In the genomic region with DNA sequence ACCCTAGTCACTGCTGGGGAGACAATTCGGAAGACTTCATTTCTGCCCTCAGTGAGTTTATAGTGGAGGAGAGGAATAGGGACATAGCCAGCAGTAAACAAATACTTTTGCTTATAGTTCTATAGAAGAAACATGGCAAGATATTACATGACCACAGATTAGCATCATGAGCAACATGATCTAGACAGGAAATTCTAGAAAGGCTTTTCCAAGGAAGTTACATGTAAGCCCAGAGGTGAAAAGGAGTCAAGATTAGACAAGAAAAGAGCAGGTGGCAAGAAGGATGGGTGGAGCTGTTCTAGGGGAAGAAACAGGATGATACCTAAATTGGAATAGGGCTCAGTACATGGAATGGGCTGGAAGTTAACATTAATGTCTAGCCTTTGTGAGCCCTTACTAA, we compare ENCODE assay signal across 20 cellular contexts.
DNase-seq lines count a peak whose midpoint lies in the region; ATAC-seq, FAIRE-seq and TF ChIP-seq lines count a peak whose summit lies in the region.
"Had no signal": no experiment of that assay in that cellular context is flagged by ENCODE, and none has a peak within 500 bp of the region (broad histone marks: within the 10 kb centered on the region; RNA-seq: fewer than 3 reads in every experiment).

No MANE protein-coding gene starts in this region.

- H2AFZ ChIP-seq in IMR-90 (replicated peaks; ENCODE audit: low read length, poor library complexity) (no peak overlapping the region), smooth muscle cell (ENCODE audit: low read depth) (no peak overlapping the region)

- CTCF ChIA-PET in IMR-90 (lab: Yijun Ruan, JAX): no interaction called here

- TF ChIP-seq CTCF in IMR-90 (conservative IDR thresholded peaks at IDR 0.05; ENCODE audit: low read depth, low read length): no peak
- TF ChIP-seq CTCF in bronchial epithelial cell (IDR thresholded peaks at IDR 0.05; ENCODE audit: insufficient read depth, low read length, severe bottlenecking): no peak
- TF ChIP-seq CTCF in fibroblast of villous mesenchyme (IDR thresholded peaks at IDR 0.05; ENCODE audit: insufficient read depth, low read depth, low read length): no peak
- no peak for TF ChIP-seq CTCF in smooth muscle cell (IDR thresholded peaks at IDR 0.05; ENCODE audit: borderline replicate concordance, insufficient read depth, poor library complexity, severe bottlenecking)

- peaks cover 8% of the 10 kb centered on the region for H3K9me1 ChIP-seq in IMR-90 (ENCODE audit: insufficient read depth, low read length)

- TF ChIP-seq POLR2A in IMR-90 (IDR thresholded peaks at IDR 0.05; ENCODE audit: low read depth, low read length): no peak

- no CpG with 5 or more reads among the region's 1 CpG for WGBS in IMR-90 (ENCODE audit: extremely low coverage in 2 of 2, insufficient read length in 1 of 2), 2 experiments
- WGBS in smooth muscle cell (ENCODE audit: low lambda C conversion rate): 100% methylated on average over 1 of the region's 1 CpG

- in situ Hi-C loops in IMR-90 (cut with MboI; ENCODE audit: low sequenced_read_pairs): no loop called here

- H2AK9ac ChIP-seq in IMR-90 (replicated peaks; ENCODE audit: low read depth, low read length, poor library complexity): no peak overlapping the region

- intact Hi-C loops in IMR-90 (cut with micrococcal nuclease): loop anchor here (1.0 kb wide), 1 partner anchor 85 kb away; no protein-coding TSS in a partner anchor

- 0 out of 4 replicates have a peak overlapping the region, but pooled peaks of 1 of the 2 experiments have one; percentile 6 for H4K8ac ChIP-seq in IMR-90 (ENCODE audit: low read depth in 2 of 2, low read length in 2 of 2)

- DNase-seq in IMR-90 (no peak), bronchial epithelial cell (ENCODE audit: low read depth) (peak; percentile 66), fibroblast of villous mesenchyme (ENCODE audit: low read depth) (peak; percentile 13), smooth muscle cell (lab: John Stamatoyannopoulos, UW; ENCODE audit: unreplicated experiment) (no peak), epidermal melanocyte (ENCODE audit: insufficient read length, low spot score) (no peak), midbrain (lab: John Stamatoyannopoulos, UW) (no peak)
- no peak for DNase-seq in stimulated activated CD4-positive, alpha-beta T cell treated with anti-CD3 and anti-CD28 coated beads, Interleukin-4, amount 100 ng/mL, for 1 hour
- DNase-seq: CD4-positive, CD25-positive, alpha-beta regulatory T cell; CD8-positive, alpha-beta T cell; DMS153; DND-41; GOT3 had no signal

- H3K4me1 ChIP-seq in IMR-90 (ENCODE audit: control insufficient read depth, insufficient read depth, low read length) (peaks cover 18% of the 10 kb centered on the region), smooth muscle cell (ENCODE audit: low read depth) (peaks cover 7% of the 10 kb centered on the region)
- H3K4me1 ChIP-seq: Caco-2 had no signal

- no peak for ATAC-seq in IMR-90 (ENCODE audit: low read depth)
- ATAC-seq: CD8-positive, alpha-beta T cell had no signal

- H3K27me3 ChIP-seq in IMR-90 (ENCODE audit: control insufficient read depth, insufficient read depth, low read length) (no peaks in the 10 kb centered on the region), bronchial epithelial cell (ENCODE audit: control insufficient read depth, insufficient read depth, low read length) (no peaks in the 10 kb centered on the region), smooth muscle cell (ENCODE audit: low read depth) (no peaks in the 10 kb centered on the region)
- H3K27me3 ChIP-seq: BLaER1 had no signal

- dilution Hi-C loops in IMR-90 (cut with HindIII; ENCODE audit: low sequenced_read_pairs, unreplicated experiment): no loop called here

- no peak overlapping the region for H3K4me3 ChIP-seq in IMR-90 (ENCODE audit: insufficient read depth, low read depth, low read length)
- H3K4me3 ChIP-seq in bronchial epithelial cell (ENCODE audit: low read depth, low read length): no peak overlapping the region
- no peak overlapping the region for H3K4me3 ChIP-seq in fibroblast of villous mesenchyme (ENCODE audit: low read depth, low read length)
- no peak overlapping the region for H3K4me3 ChIP-seq in smooth muscle cell
- H3K4me3 ChIP-seq: BLaER1 had no signal

- H2BK5ac ChIP-seq in IMR-90 (ENCODE audit: low read depth, low read length, poor library complexity, severe bottlenecking): peak overlapping the region; percentile 49

- no peak overlapping the region for H4K5ac ChIP-seq in IMR-90 (ENCODE audit: low read depth, low read length)

- peak overlapping the region; percentile 38; the same call in 1 of the 2 replicates for H3K18ac ChIP-seq in IMR-90 (ENCODE audit: low read depth, low read length)

- peak overlapping the region; percentile 51; the same call in 1 of the 2 replicates for H3K4ac ChIP-seq in IMR-90 (ENCODE audit: low read depth, low read length)

- no TSS peak for BruUV-seq in IMR-90 (replicated peaks; lab: Mats Ljungman, UMichigan)

- no peak overlapping the region for H3K4me2 ChIP-seq in IMR-90 (ENCODE audit: low read depth, low read length)
- peak overlapping the region; percentile 20 for H3K4me2 ChIP-seq in smooth muscle cell
- H3K4me2 ChIP-seq: BLaER1 had no signal

- H3K79me2 ChIP-seq in smooth muscle cell (ENCODE audit: low read depth): no peaks in the 10 kb centered on the region

- peaks cover 0 to 20% of the 10 kb centered on the region in 2 experiments; a peak in 2 of 4 replicates for H3K79me1 ChIP-seq in IMR-90 (ENCODE audit: low read depth in 1 of 2, low read length in 2 of 2)

- H3K36me3 ChIP-seq in IMR-90 (ENCODE audit: control insufficient read depth, insufficient read depth, low read length) (no peaks in the 10 kb centered on the region), bronchial epithelial cell (ENCODE audit: control insufficient read depth, insufficient read depth, low read length) (no peaks in the 10 kb centered on the region), smooth muscle cell (ENCODE audit: low read depth) (no peaks in the 10 kb centered on the region)
- H3K36me3 ChIP-seq: BLaER1 had no signal

- H2BK120ac ChIP-seq in IMR-90 (ENCODE audit: low read depth, low read length): peak overlapping the region; percentile 66

- no peaks in the 10 kb centered on the region for H3K9me3 ChIP-seq in IMR-90 (ENCODE audit: control insufficient read depth, insufficient read depth, low read length)
- H3K9me3 ChIP-seq in smooth muscle cell (replicated peaks; ENCODE audit: low read depth): no peaks in the 10 kb centered on the region
- H3K9me3 ChIP-seq: BLaER1, Caco-2 had no signal

- no peak for TF ChIP-seq RAD21 in IMR-90 (IDR thresholded peaks at IDR 0.05; ENCODE audit: low read length)

- H3K23ac ChIP-seq in IMR-90 (ENCODE audit: low read depth, low read length): peak overlapping the region; percentile 37; the same call in 1 of the 2 replicates

- H4K20me1 ChIP-seq in IMR-90 (ENCODE audit: insufficient read depth, low read length): no peaks in the 10 kb centered on the region
- no peaks in the 10 kb centered on the region for H4K20me1 ChIP-seq in smooth muscle cell (ENCODE audit: low read depth)
- H4K20me1 ChIP-seq: BLaER1 had no signal

- peak overlapping the region; percentile 50; the same call in 1 of the 2 replicates for H3K14ac ChIP-seq in IMR-90 (replicated peaks; ENCODE audit: low read depth, low read length)

- H2BK15ac ChIP-seq in IMR-90 (ENCODE audit: low read depth, low read length): peak overlapping the region; percentile 30; the same call in 2 of the 3 replicates

- peak overlapping the region; percentile 85 for H2BK20ac ChIP-seq in IMR-90 (ENCODE audit: low read depth, low read length)

- POLR2A ChIA-PET in IMR-90 (lab: Charles Lee; ENCODE audit: unreplicated experiment): no interaction called here

- no peak for FAIRE-seq in bronchial epithelial cell (lab: Jason Lieb, UNC)
- FAIRE-seq: A204.1, G401.6, GM12892, H54 had no signal

- no peak overlapping the region for H3K27ac ChIP-seq in IMR-90 (ENCODE audit: insufficient read depth, low read length)
- no peak overlapping the region for H3K27ac ChIP-seq in smooth muscle cell (ENCODE audit: low read depth)
- H3K27ac ChIP-seq: 22Rv1, BLaER1, C4-2B had no signal

- H3K9ac ChIP-seq in IMR-90 (ENCODE audit: low read depth, low read length) (no peak overlapping the region), smooth muscle cell (ENCODE audit: low read depth) (no peak overlapping the region)
- H3K9ac ChIP-seq: BLaER1 had no signal

- no peak overlapping the region for H4K91ac ChIP-seq in IMR-90 (ENCODE audit: insufficient read depth, low read depth, low read length)

- H3F3A ChIP-seq in smooth muscle cell (ENCODE audit: low read depth): peaks cover 12% of the 10 kb centered on the region

- H2AK5ac ChIP-seq in IMR-90 (ENCODE audit: low read depth, low read length): peak overlapping the region; percentile 79

- 0 out of 2 replicates have a peak overlapping the region, but pooled peaks have one; percentile 29 for H3K56ac ChIP-seq in IMR-90 (ENCODE audit: extremely low read depth, insufficient read depth, low read length)

TF ChIP-seq in IMR-90, 13 proteins besides CTCF, POLR2A, EP300 and RAD21:
- TF ChIP-seq FOS (IDR thresholded peaks at IDR 0.05; ENCODE audit: low read depth, low read length): no peak
- no peak for TF ChIP-seq MAZ (IDR thresholded peaks at IDR 0.05; ENCODE audit: borderline replicate concordance, low read depth, low read length)

Comparison
In these comparisons a context has a peak if more than half of its experiments do, and no peak if none do; other contexts are left out.
1. DNase-seq: peak in bronchial epithelial cell (single experiment) and fibroblast of villous mesenchyme (single experiment); none in IMR-90 (single experiment), smooth muscle cell (single experiment), stimulated activated CD4-positive, alpha-beta T cell treated with anti-CD3 and anti-CD28 coated beads, Interleukin-4, amount 100 ng/mL, for 1 hour (single experiment), epidermal melanocyte (single experiment) and midbrain (single experiment).